8 cellular contexts compared by ENCODE assay signal in the genomic region with DNA sequence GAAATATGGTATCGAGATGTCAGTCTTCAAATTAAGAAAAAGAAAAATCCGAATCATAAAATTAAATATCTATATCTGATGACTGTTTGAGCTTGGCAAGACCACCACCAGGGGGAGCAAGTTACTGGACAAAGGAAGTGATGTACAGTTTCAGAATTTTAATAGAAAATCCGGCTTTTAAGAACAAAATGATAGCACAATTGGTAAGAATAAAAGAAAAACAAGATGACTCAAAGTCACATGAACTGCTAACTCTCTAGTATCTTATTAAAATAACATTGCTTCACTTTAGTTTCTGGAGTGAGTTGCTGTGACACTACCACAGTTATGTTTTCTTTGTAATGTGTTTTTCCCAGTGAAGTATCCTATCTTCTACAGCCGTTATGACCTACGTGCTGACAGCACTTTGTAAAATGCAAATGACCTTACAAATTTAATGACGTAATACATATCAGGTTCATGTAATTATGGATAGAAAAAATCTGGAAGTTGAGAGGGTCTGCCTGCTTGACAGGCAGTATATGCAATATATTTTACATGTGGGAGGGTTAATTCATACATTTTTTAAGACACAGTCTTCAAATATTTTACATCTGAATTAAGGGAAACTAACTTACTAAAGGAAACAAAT.
A peak's percentile ranks its signal among the peaks of the same experiment; 100 is the strongest.
DNase-seq lines count a peak whose midpoint lies in the region; ATAC-seq and TF ChIP-seq lines count a peak whose summit lies in the region.

No MANE protein-coding gene starts in this region.

- peaks cover 14% of the 10 kb centered on the region for H3K9me3 Mint-ChIP-seq in natural killer cell treated with Interleukin-12 subunit alpha and Interleukin-12 subunit beta and Interleukin-15 and Interleukin-18, amount 100 ng/mL, for 72 hours

- H3K4me1 ChIP-seq in cardiac muscle cell (ENCODE audit: low read depth), result no peaks in the 10 kb centered on the region

- DNase-seq in cardiac muscle cell (ENCODE audit: low read depth in 1 of 2, low spot score in 1 of 2) (peak; percentile 70 to 71), Right ventricle myocardium superior (no peak), HL-60 (ENCODE audit: low read depth in 1 of 2, low spot score in 1 of 2) (peak in 1 of 2 experiments; percentile 21), RPMI8226 (peak; percentile 38), epithelial cell of proximal tubule (ENCODE audit: low read depth) (peak; percentile 6), non-pigmented ciliary epithelial cell (ENCODE audit: low read depth) (peak; percentile 41)
- no peak for DNase-seq in natural killer cell treated with Interleukin-12 subunit alpha and Interleukin-12 subunit beta and Interleukin-15 and Interleukin-18, amount 100 ng/mL, for 72 hours (ENCODE audit: low spot score)

- H3K27ac Mint-ChIP-seq in natural killer cell treated with Interleukin-12 subunit alpha and Interleukin-12 subunit beta and Interleukin-15 and Interleukin-18, amount 100 ng/mL, for 72 hours, result no peak overlapping the region

- H3K27me3 ChIP-seq in cardiac muscle cell, result no peaks in the 10 kb centered on the region
- no peaks in the 10 kb centered on the region for H3K27me3 ChIP-seq in HL-60 (ENCODE audit: insufficient read depth, poor library complexity, severe bottlenecking)

- H3K4me3 ChIP-seq in cardiac muscle cell, result no peak overlapping the region
- H3K4me3 ChIP-seq in HL-60 (replicated peaks; ENCODE audit: insufficient read depth, low read length), result no peak overlapping the region
- no peak overlapping the region for H3K4me3 ChIP-seq in epithelial cell of proximal tubule (ENCODE audit: low read depth, low read length)

- H3K9me3 ChIP-seq in cardiac muscle cell (ENCODE audit: low read depth), result no peaks in the 10 kb centered on the region

- intact Hi-C loops in Right ventricle myocardium superior (cut with DNase I), result loop anchor here (5.0 kb wide), 1 partner anchor 1149 kb away; no protein-coding TSS in a partner anchor

- TF ChIP-seq CTCF in cardiac muscle cell (IDR thresholded peaks at IDR 0.05; ENCODE audit: low read depth, low read length), result peak; percentile 65
- peak; percentile 35 for TF ChIP-seq CTCF in HL-60 (IDR thresholded peaks at IDR 0.05; ENCODE audit: insufficient read depth, low read length)
- TF ChIP-seq CTCF in epithelial cell of proximal tubule (conservative IDR thresholded peaks at IDR 0.05; ENCODE audit: low read depth, low read length), result peak; percentile 83

- ATAC-seq in Right ventricle myocardium superior (ENCODE audit: poor library complexity) (no peak), HG02678 (IDR thresholded peaks at IDR 0.05; ENCODE audit: unreplicated experiment) (no peak)
- no peak for ATAC-seq in natural killer cell treated with Interleukin-12 subunit alpha and Interleukin-12 subunit beta and Interleukin-15 and Interleukin-18, amount 100 ng/mL, for 72 hours

- H3K36me3 Mint-ChIP-seq in natural killer cell treated with Interleukin-12 subunit alpha and Interleukin-12 subunit beta and Interleukin-15 and Interleukin-18, amount 100 ng/mL, for 72 hours, result no peaks in the 10 kb centered on the region

- H3K36me3 ChIP-seq in cardiac muscle cell, result no peaks in the 10 kb centered on the region

- no peaks in the 10 kb centered on the region for H3K27me3 Mint-ChIP-seq in natural killer cell treated with Interleukin-12 subunit alpha and Interleukin-12 subunit beta and Interleukin-15 and Interleukin-18, amount 100 ng/mL, for 72 hours

- H3K4me1 Mint-ChIP-seq in natural killer cell treated with Interleukin-12 subunit alpha and Interleukin-12 subunit beta and Interleukin-15 and Interleukin-18, amount 100 ng/mL, for 72 hours (ENCODE audit: low read depth in 2 of 2), result no peaks in the 10 kb centered on the region

- no peak overlapping the region for H3K4me3 Mint-ChIP-seq in natural killer cell treated with Interleukin-12 subunit alpha and Interleukin-12 subunit beta and Interleukin-15 and Interleukin-18, amount 100 ng/mL, for 72 hours

- H3K27ac ChIP-seq in cardiac muscle cell (no peak overlapping the region), HL-60 (replicated peaks) (no peak overlapping the region)

Comparison
In these comparisons a context has a peak if more than half of its experiments do, and no peak if none do; other contexts are left out.
1. DNase-seq: peak in cardiac muscle cell (2 of 2), RPMI8226 (single experiment), epithelial cell of proximal tubule (single experiment) and non-pigmented ciliary epithelial cell (single experiment); none in Right ventricle myocardium superior (single experiment) and natural killer cell treated with Interleukin-12 subunit alpha and Interleukin-12 subunit beta and Interleukin-15 and Interleukin-18, amount 100 ng/mL, for 72 hours (single experiment).
2. Peak in every context shown above with its lines, with median percentiles within 50 percentile points of each other: CTCF ChIP-seq.